Comparison of ENCODE assay signal across 1 cellular context in genomic region chr12:100163416-100164152, GRCh38.
TF ChIP-seq lines count a peak whose summit lies in the region.

No MANE protein-coding gene starts in this region.

TF ChIP-seq in A549, 52 proteins besides CTCF, POLR2A, EP300 and RAD21 (continued from another document):
- TF ChIP-seq PBX3 (IDR thresholded peaks at IDR 0.05) (no peak), MAFK (IDR thresholded peaks at IDR 0.05; ENCODE audit: partially characterized antibody) (no peak), CHD2 (IDR thresholded peaks at IDR 0.05; ENCODE audit: low read length, partially characterized antibody) (no peak), MAX (IDR thresholded peaks at IDR 0.05) (peak; percentile 75), RFX5 (IDR thresholded peaks at IDR 0.05) (no peak), BHLHE40 (IDR thresholded peaks at IDR 0.05; ENCODE audit: low read depth, low read length) (no peak)
TF ChIP-seq in A549: peak in this region for 2.
